8 cellular contexts compared by ENCODE assay signal in the genomic region with DNA sequence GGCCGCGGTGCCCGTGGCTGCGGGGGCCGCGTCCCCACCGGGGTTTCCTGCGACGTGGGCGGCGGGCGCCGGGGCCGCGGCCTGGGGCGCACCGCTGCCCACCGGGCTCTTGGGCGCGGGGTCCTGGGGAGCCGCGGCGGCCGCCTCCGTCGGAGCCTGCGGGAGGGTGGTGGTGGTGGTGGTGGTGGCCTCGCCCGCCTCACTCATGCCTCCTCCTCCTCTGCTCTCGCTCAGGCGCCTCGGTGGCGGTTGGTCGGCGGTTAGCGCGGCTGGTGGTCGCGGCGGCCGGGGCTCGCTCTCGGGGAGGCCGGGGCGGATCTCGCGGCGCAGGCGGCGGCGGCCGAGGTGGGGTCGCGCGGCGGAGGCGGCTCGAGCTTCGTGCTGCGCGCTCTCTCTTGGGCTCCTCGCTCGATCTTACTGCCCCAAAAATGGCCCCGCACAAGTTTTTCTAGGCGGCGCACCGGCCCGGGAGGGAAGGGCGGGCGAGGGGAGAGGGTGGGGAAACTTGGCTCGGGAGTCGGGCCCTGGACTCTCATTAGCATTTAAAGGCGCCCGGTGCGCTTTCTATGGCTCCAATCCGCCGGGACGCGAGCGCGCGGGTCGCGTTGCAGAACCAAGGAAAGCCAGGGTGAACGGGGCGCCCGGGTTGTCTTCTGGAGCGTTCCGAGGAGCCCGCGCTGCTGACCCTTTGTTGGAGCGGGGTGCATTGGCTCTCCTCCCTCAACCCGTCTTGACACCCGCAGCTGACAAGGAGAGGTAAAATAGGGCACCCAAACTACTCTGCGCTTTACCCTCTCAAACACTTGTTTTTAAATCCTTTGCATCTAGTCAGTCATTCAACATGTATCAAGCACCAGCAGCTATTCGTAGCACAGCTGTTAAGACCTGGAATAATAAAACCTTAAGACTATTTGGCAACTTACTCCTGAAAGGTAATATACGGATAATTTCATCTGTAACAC. TPM values are rescaled to one million over a fixed set of nuclear protein-coding genes. Genes with fewer than 3 reads are reported as not detected.
A peak's percentile ranks its signal among the peaks of the same experiment; 100 is the strongest.
DNase-seq lines count a peak whose midpoint lies in the region; ATAC-seq and TF ChIP-seq lines count a peak whose summit lies in the region.

A gene (minus strand): TSS at position 419 of the 962 bp plus-strand sequence. CDS start 212 bp downstream, at position 207.

- H3K9ac ChIP-seq in endodermal cell (ENCODE audit: extremely low read depth, low read length, poor library complexity, severe bottlenecking), result peak within 1 kb of the TSS; percentile 58

- peaks cover 38% of the 10 kb centered on the region for H3K4me1 Mint-ChIP-seq in activated CD8-positive, alpha-beta T cell treated with anti-CD3 and anti-CD28 coated beads, Interleukin-2, amount 10 ng/mL, durations not matched to agents 7 days and 5 days (ENCODE audit: low read depth)
- H3K4me1 Mint-ChIP-seq in endodermal cell, result peaks cover 43% of the 10 kb centered on the region
- peaks cover 10% of the 10 kb centered on the region for H3K4me1 Mint-ChIP-seq in memory B cell

- 0 to 3% methylated on average over 27 to 95 of the region's 97 CpGs for WGBS in endodermal cell (ENCODE audit: insufficient coverage in 1 of 2, insufficient read length in 1 of 2), 2 experiments

- TF ChIP-seq CTCF in endodermal cell (conservative IDR thresholded peaks at IDR 0.05), result no peak

- H3K27me3 Mint-ChIP-seq in activated CD8-positive, alpha-beta T cell treated with anti-CD3 and anti-CD28 coated beads, Interleukin-2, amount 10 ng/mL, durations not matched to agents 7 days and 5 days (ENCODE audit: low read depth), result peaks cover 39% of the 10 kb centered on the region
- peaks cover 23% of the 10 kb centered on the region for H3K27me3 Mint-ChIP-seq in endodermal cell (ENCODE audit: insufficient read depth)
- H3K27me3 Mint-ChIP-seq in memory B cell, result peaks cover 9% of the 10 kb centered on the region

- CTCF ChIA-PET in activated CD8-positive, alpha-beta T cell treated with anti-CD3 and anti-CD28 coated beads, Interleukin-2, amount 10 ng/mL, durations not matched to agents 7 days and 5 days (lab: Charles Lee), result interaction anchor here (3.1 kb wide), 1 partner anchor 27 kb away, joined by 13 read pairs; no protein-coding TSS in a partner anchor

- DNase-seq in DMS79 treated with DMSO at 0.1 percent for 48 hours (lab: John Stamatoyannopoulos, UW) (peak; percentile 23), DMS79 (lab: John Stamatoyannopoulos, UW) (no peak), NCI-H2171 treated with DMSO at 0.1 percent for 48 hours (lab: John Stamatoyannopoulos, UW) (peak; percentile 44), endodermal cell (peak; percentile 95), memory B cell (ENCODE audit: low spot score in 2 of 2) (peak; percentile 9 to 26)
- DNase-seq in activated CD8-positive, alpha-beta T cell treated with anti-CD3 and anti-CD28 coated beads, Interleukin-2, amount 10 ng/mL, durations not matched to agents 7 days and 5 days, result peak; percentile 66
- DNase-seq in stimulated activated CD8-positive, alpha-beta memory T cell treated with anti-CD3 and anti-CD28 coated beads, Interleukin-12 subunit alpha, Interleukin-12 subunit beta, amount 100 ng/mL, for 4 hours (ENCODE audit: low read depth), result peak; percentile 43

- no peaks in the 10 kb centered on the region for H3K9me3 Mint-ChIP-seq in activated CD8-positive, alpha-beta T cell treated with anti-CD3 and anti-CD28 coated beads, Interleukin-2, amount 10 ng/mL, durations not matched to agents 7 days and 5 days (ENCODE audit: insufficient read depth)
- no peaks in the 10 kb centered on the region for H3K9me3 Mint-ChIP-seq in endodermal cell
- no peaks in the 10 kb centered on the region for H3K9me3 Mint-ChIP-seq in memory B cell

- H3K27me3 ChIP-seq in endodermal cell (ENCODE audit: control insufficient read depth, insufficient read depth, low read length, poor library complexity, severe bottlenecking), result peaks cover 25% of the 10 kb centered on the region

- peaks cover 7% of the 10 kb centered on the region for H3K36me3 Mint-ChIP-seq in activated CD8-positive, alpha-beta T cell treated with anti-CD3 and anti-CD28 coated beads, Interleukin-2, amount 10 ng/mL, durations not matched to agents 7 days and 5 days (ENCODE audit: low read depth)
- H3K36me3 Mint-ChIP-seq in endodermal cell (ENCODE audit: low read depth) (no peaks in the 10 kb centered on the region), memory B cell (no peaks in the 10 kb centered on the region)

- no peaks in the 10 kb centered on the region for H3K9me3 ChIP-seq in endodermal cell (ENCODE audit: control insufficient read depth, low read length)

- peak within 1 kb of the TSS; percentile 99 for H3K4me3 Mint-ChIP-seq in activated CD8-positive, alpha-beta T cell treated with anti-CD3 and anti-CD28 coated beads, Interleukin-2, amount 10 ng/mL, durations not matched to agents 7 days and 5 days
- H3K4me3 Mint-ChIP-seq in endodermal cell (peak within 1 kb of the TSS; percentile 89), memory B cell (peak within 1 kb of the TSS; percentile 87)

- POLR2A ChIA-PET in activated CD8-positive, alpha-beta T cell treated with anti-CD3 and anti-CD28 coated beads, Interleukin-2, amount 10 ng/mL, durations not matched to agents 7 days and 5 days (lab: Charles Lee), result interaction anchor here (1.3 to 1.4 kb wide), 2 partner anchors 110 to 331 kb away, joined by 3 to 6 read pairs; a partner anchor contains a TSS

- peak within 1 kb of the TSS; percentile 96 for H3K4me3 ChIP-seq in endodermal cell (ENCODE audit: low read length)

- H3K27ac Mint-ChIP-seq in activated CD8-positive, alpha-beta T cell treated with anti-CD3 and anti-CD28 coated beads, Interleukin-2, amount 10 ng/mL, durations not matched to agents 7 days and 5 days, result peak within 1 kb of the TSS; percentile 96
- H3K27ac Mint-ChIP-seq in endodermal cell (peak within 1 kb of the TSS; percentile 95), memory B cell (peak within 1 kb of the TSS; percentile 75)

- ATAC-seq in HG02798 (IDR thresholded peaks at IDR 0.05; ENCODE audit: poor library complexity, unreplicated experiment) (peak; percentile 64), memory B cell (ENCODE audit: low read depth) (peak; percentile 11)
- ATAC-seq in activated CD8-positive, alpha-beta T cell treated with anti-CD3 and anti-CD28 coated beads, Interleukin-2, amount 10 ng/mL, durations not matched to agents 7 days and 5 days, result peak; percentile 53

- H3K4me1 ChIP-seq in endodermal cell (ENCODE audit: control insufficient read depth, insufficient read depth, low read length), result peaks cover 15% of the 10 kb centered on the region

- H3K27ac ChIP-seq in endodermal cell (ENCODE audit: low read depth, low read length), result peak within 1 kb of the TSS; percentile 14

- H3K36me3 ChIP-seq in endodermal cell (ENCODE audit: control insufficient read depth, insufficient read depth, low read length), result no peaks in the 10 kb centered on the region

RNA-seq across cellular contexts. Expression of the gene that starts here (rescaled TPM):
- total RNA-seq in activated CD8-positive, alpha-beta T cell treated with anti-CD3 and anti-CD28 coated beads, Interleukin-2, amount 10 ng/mL, durations not matched to agents 7 days and 5 days, result 10 to 100 TPM; 85.4 to 91.9 TPM
- 100 to 1,000 TPM; 251 to 419 TPM for total RNA-seq in endodermal cell
- 129 TPM for polyA plus RNA-seq in endodermal cell (2013, experiment 1 of 2)
- 123 TPM for polyA plus RNA-seq in endodermal cell (2013, experiment 2 of 2)

Comparison
In these comparisons a context has a peak if more than half of its experiments do, and no peak if none do; other contexts are left out.
1. ATAC-seq: peak in every context shown above with its lines; median percentile 64 in HG02798; 53 in activated CD8-positive, alpha-beta T cell treated with anti-CD3 and anti-CD28 coated beads, Interleukin-2, amount 10 ng/mL, durations not matched to agents 7 days and 5 days; 11 in memory B cell.